Comparison of ENCODE assay signal across 8 cellular contexts in genomic region chr14:104723651-104724406, GRCh38. TPM values are rescaled to one million over a fixed set of nuclear protein-coding genes. Genes with fewer than 3 reads are reported as not detected.
DNase-seq lines count a peak whose midpoint lies in the region; ATAC-seq and TF ChIP-seq lines count a peak whose summit lies in the region.

ADSS1 (plus strand) TSS chr14:104724229; CDS start chr14:104724271, 42 bp downstream.

- no peak within 1 kb of the TSS for H3K27ac Mint-ChIP-seq in brain

- ATAC-seq in GM18502 (IDR thresholded peaks at IDR 0.05; ENCODE audit: poor library complexity, unreplicated experiment) = peak; percentile 60

- DNase-seq in HuH-7 (ENCODE audit: low spot score) (peak; percentile 88), T1000 (lab: John Stamatoyannopoulos, UW) (peak; percentile 42), iris pigment epithelial cell (ENCODE audit: low read depth) (peak; percentile 21), cerebellar nuclear complex (lab: John Stamatoyannopoulos, UW) (no peak)
- peak in 2 of 3 donors; percentile 34 to 43 for DNase-seq in stimulated activated CD4-positive, alpha-beta T cell treated with anti-CD3 and anti-CD28 coated beads, Interleukin-12 subunit alpha, Interleukin-12 subunit beta, amount 100 ng/mL, for 48 hours (ENCODE audit: low read depth in 2 of 3, low spot score in 1 of 3)

- H3K4me3 Mint-ChIP-seq in brain = peak within 1 kb of the TSS; percentile 49 to 84 (median 78)

- H3K4me1 ChIP-seq in ACC112 (ENCODE audit: control insufficient read depth, insufficient read depth, low read length, unreplicated experiment) = peaks cover 36% of the 10 kb centered on the region

- peak within 1 kb of the TSS; percentile 83 for H3K4me3 ChIP-seq in ACC112 (ENCODE audit: low read depth, low read length)

- H3K27me3 Mint-ChIP-seq in brain = peaks cover 8% of the 10 kb centered on the region

- H3K9me3 Mint-ChIP-seq in brain = peaks cover 0 to 2% (median 0%) of the 10 kb centered on the region in 5 experiments

- H3K27ac ChIP-seq in ACC112 (ENCODE audit: low read depth, low read length) = 0 out of 2 replicates have a peak within 1 kb of the TSS, but pooled peaks have one; percentile 3

- no peaks in the 10 kb centered on the region for H3K79me2 ChIP-seq in ACC112 (ENCODE audit: control insufficient read depth, insufficient read depth, low read length, unreplicated experiment)

- peak; percentile 72 to 82 for TF ChIP-seq CTCF in brain (conservative IDR thresholded peaks at IDR 0.05)

- H3K27me3 ChIP-seq in ACC112 (ENCODE audit: insufficient read depth, low read length) = no peaks in the 10 kb centered on the region

- peaks cover 15% of the 10 kb centered on the region for H3K4me1 Mint-ChIP-seq in brain

- H2AFZ ChIP-seq in ACC112 (ENCODE audit: low read length, unreplicated experiment) = no peak within 1 kb of the TSS

- peaks cover 3% of the 10 kb centered on the region; the same call in 1 of the 2 replicates for H3K36me3 ChIP-seq in ACC112 (ENCODE audit: insufficient read depth, low read length)

- H3K36me3 Mint-ChIP-seq in brain = no peaks in the 10 kb centered on the region

RNA-seq across cellular contexts. Expression of gene ADSS1, which starts in this region (rescaled TPM):
- polyA plus RNA-seq in brain (ENCODE audit: insufficient read depth, low read depth, low replicate concordance) = 15.7 TPM

Comparison
In these comparisons a context has a peak if more than half of its experiments do, and no peak if none do; other contexts are left out.
1. DNase-seq: peak in HuH-7 (single experiment), T1000 (single experiment), iris pigment epithelial cell (single experiment) and stimulated activated CD4-positive, alpha-beta T cell treated with anti-CD3 and anti-CD28 coated beads, Interleukin-12 subunit alpha, Interleukin-12 subunit beta, amount 100 ng/mL, for 48 hours (2 of 3); none in cerebellar nuclear complex (0 of 2).